8 cellular contexts compared by ENCODE assay signal in the genomic region with DNA sequence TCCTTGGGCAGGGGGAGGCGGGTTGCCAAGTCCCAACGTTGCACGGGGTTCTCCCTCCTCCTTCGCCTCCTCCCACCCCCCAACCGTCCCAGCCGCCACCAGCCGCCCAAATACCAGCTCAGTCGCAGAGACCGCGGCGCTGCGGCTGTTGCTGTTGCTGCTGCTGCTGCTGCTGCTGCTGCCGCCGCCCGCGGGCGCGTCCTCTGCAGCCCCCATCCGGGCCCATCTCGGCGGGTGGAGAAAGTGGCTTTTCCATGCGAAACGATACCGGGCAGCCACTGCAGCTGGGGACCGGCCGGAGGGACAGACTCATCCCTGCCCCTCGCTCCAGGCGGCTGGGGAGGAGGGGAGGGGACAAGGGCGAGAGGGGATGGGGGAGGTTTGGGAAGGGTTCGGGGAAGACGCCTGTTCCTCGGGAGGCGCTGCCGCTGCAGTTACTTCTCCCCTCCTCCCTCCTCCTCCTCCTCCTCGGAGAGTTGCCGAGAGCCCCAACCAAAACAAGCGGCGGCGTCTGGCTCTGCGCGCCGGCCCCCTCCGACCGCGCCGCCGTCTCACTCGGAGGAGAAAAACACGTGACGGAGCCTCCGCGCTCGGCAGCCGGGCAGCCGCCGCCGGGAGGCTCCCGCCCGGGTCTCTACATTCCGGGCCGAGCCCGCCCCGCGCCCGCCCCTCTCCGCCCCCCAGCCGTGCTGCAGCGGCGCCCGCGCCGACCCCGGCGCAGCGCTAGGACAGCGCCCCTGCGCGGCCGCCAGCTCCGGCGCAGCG. TPM values are rescaled to one million over a fixed set of nuclear protein-coding genes. Genes with fewer than 3 reads are reported as not detected.
DNase-seq lines count a peak whose midpoint lies in the region; ATAC-seq and TF ChIP-seq lines count a peak whose summit lies in the region.

A gene with protein sequence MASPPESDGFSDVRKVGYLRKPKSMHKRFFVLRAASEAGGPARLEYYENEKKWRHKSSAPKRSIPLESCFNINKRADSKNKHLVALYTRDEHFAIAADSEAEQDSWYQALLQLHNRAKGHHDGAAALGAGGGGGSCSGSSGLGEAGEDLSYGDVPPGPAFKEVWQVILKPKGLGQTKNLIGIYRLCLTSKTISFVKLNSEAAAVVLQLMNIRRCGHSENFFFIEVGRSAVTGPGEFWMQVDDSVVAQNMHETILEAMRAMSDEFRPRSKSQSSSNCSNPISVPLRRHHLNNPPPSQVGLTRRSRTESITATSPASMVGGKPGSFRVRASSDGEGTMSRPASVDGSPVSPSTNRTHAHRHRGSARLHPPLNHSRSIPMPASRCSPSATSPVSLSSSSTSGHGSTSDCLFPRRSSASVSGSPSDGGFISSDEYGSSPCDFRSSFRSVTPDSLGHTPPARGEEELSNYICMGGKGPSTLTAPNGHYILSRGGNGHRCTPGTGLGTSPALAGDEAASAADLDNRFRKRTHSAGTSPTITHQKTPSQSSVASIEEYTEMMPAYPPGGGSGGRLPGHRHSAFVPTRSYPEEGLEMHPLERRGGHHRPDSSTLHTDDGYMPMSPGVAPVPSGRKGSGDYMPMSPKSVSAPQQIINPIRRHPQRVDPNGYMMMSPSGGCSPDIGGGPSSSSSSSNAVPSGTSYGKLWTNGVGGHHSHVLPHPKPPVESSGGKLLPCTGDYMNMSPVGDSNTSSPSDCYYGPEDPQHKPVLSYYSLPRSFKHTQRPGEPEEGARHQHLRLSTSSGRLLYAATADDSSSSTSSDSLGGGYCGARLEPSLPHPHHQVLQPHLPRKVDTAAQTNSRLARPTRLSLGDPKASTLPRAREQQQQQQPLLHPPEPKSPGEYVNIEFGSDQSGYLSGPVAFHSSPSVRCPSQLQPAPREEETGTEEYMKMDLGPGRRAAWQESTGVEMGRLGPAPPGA (N-terminal part only) (minus strand): TSS at position 610 of the 765 bp plus-strand sequence. CDS start 1,082 bp downstream, outside the sequence.

- CTCF ChIA-PET in CD4-positive, alpha-beta memory T cell (lab: Charles Lee; ENCODE audit: partially characterized antibody), result interaction anchor here (0.8 to 6.3 kb wide), 13 partner anchors 9 to 909 kb away, joined by 3 to 59 read pairs (median 5); partner anchors contain the start of gene RHBDD1

- peak within 1 kb of the TSS; percentile 85 for H2AFZ ChIP-seq in OCI-LY3 (ENCODE audit: low read depth, low read length)

- intact Hi-C loops in CD4-positive, alpha-beta memory T cell (cut with micrococcal nuclease), result loop anchor here (1.0 to 2.0 kb wide), 3 partner anchors 8 to 37 kb away; partner anchors contain the start of gene RHBDD1
- intact Hi-C loops in activated T-helper 2 cell treated with anti-CD3 and anti-CD28 coated beads, Interferon-gamma antibody, Interleukin-2, Interleukin-4, amounts not matched to agents 10 μg/mL and 5 μg/mL and 100 μg/mL, durations not matched to agents 14 hours and 24 hours and 36 hours (cut with micrococcal nuclease), result loop anchor here (1.0 to 10.0 kb wide), 4 partner anchors 8 to 315 kb away; partner anchors contain the start of gene RHBDD1

- peak within 1 kb of the TSS; percentile 29 to 66 for H3K4me3 ChIP-seq in CD4-positive, alpha-beta memory T cell (ENCODE audit: low read length in 2 of 2)
- H3K4me3 ChIP-seq in OCI-LY3 (ENCODE audit: low read length) (peak within 1 kb of the TSS; percentile 96), fibroblast of pulmonary artery (replicated peaks; ENCODE audit: low read depth, low read length) (peak within 1 kb of the TSS; percentile 80)

- peak within 1 kb of the TSS; percentile 84 to 90 (median 88) for H3K4me3 Mint-ChIP-seq in CD4-positive, alpha-beta memory T cell
- peak within 1 kb of the TSS; percentile 81 for H3K4me3 Mint-ChIP-seq in activated T-helper 2 cell treated with anti-CD3 and anti-CD28 coated beads, Interferon-gamma antibody, Interleukin-2, Interleukin-4, amounts not matched to agents 10 μg/mL and 5 μg/mL and 100 μg/mL, durations not matched to agents 14 hours and 24 hours and 36 hours (ENCODE audit: low read depth)
- peak within 1 kb of the TSS; percentile 65 for H3K4me3 Mint-ChIP-seq in natural killer cell treated with Interleukin-12 subunit alpha and Interleukin-12 subunit beta and Interleukin-15 and Interleukin-18, amount 100 ng/mL, for 72 hours

- H3K27ac Mint-ChIP-seq in CD4-positive, alpha-beta memory T cell, result peak within 1 kb of the TSS in 4 of 7 donors; percentile 42 to 84 (median 62)
- no peak within 1 kb of the TSS for H3K27ac Mint-ChIP-seq in activated T-helper 2 cell treated with anti-CD3 and anti-CD28 coated beads, Interferon-gamma antibody, Interleukin-2, Interleukin-4, amounts not matched to agents 10 μg/mL and 5 μg/mL and 100 μg/mL, durations not matched to agents 14 hours and 24 hours and 36 hours
- H3K27ac Mint-ChIP-seq in natural killer cell treated with Interleukin-12 subunit alpha and Interleukin-12 subunit beta and Interleukin-15 and Interleukin-18, amount 100 ng/mL, for 72 hours, result no peak within 1 kb of the TSS

- H3K27me3 Mint-ChIP-seq in CD4-positive, alpha-beta memory T cell, result peaks cover 4 to 11% of the 10 kb centered on the region in 2 donors
- H3K27me3 Mint-ChIP-seq in activated T-helper 2 cell treated with anti-CD3 and anti-CD28 coated beads, Interferon-gamma antibody, Interleukin-2, Interleukin-4, amounts not matched to agents 10 μg/mL and 5 μg/mL and 100 μg/mL, durations not matched to agents 14 hours and 24 hours and 36 hours (ENCODE audit: low read depth), result peaks cover 9% of the 10 kb centered on the region
- peaks cover 32 to 41% of the 10 kb centered on the region in 2 donors for H3K27me3 Mint-ChIP-seq in natural killer cell treated with Interleukin-12 subunit alpha and Interleukin-12 subunit beta and Interleukin-15 and Interleukin-18, amount 100 ng/mL, for 72 hours

- no peaks in the 10 kb centered on the region for H4K20me1 ChIP-seq in OCI-LY3 (ENCODE audit: insufficient read depth, low read length)

- no peaks in the 10 kb centered on the region for H3K79me2 ChIP-seq in OCI-LY3 (ENCODE audit: low read length)

- H3K4me2 ChIP-seq in OCI-LY3 (ENCODE audit: low read length), result peak within 1 kb of the TSS; percentile 96

- no peaks in the 10 kb centered on the region for H3K27me3 ChIP-seq in CD4-positive, alpha-beta memory T cell (ENCODE audit: insufficient read depth, low read length)
- peaks cover 2% of the 10 kb centered on the region; the same call in 1 of the 2 replicates for H3K27me3 ChIP-seq in OCI-LY3 (ENCODE audit: low read depth, low read length)

- H3K4me1 Mint-ChIP-seq in CD4-positive, alpha-beta memory T cell, result peaks cover 18 to 35% (median 24%) of the 10 kb centered on the region in 4 donors
- H3K4me1 Mint-ChIP-seq in activated T-helper 2 cell treated with anti-CD3 and anti-CD28 coated beads, Interferon-gamma antibody, Interleukin-2, Interleukin-4, amounts not matched to agents 10 μg/mL and 5 μg/mL and 100 μg/mL, durations not matched to agents 14 hours and 24 hours and 36 hours (ENCODE audit: low read depth), result peaks cover 15% of the 10 kb centered on the region
- peaks cover 11 to 12% of the 10 kb centered on the region in 2 donors for H3K4me1 Mint-ChIP-seq in natural killer cell treated with Interleukin-12 subunit alpha and Interleukin-12 subunit beta and Interleukin-15 and Interleukin-18, amount 100 ng/mL, for 72 hours (ENCODE audit: low read depth in 2 of 2)

- no peaks in the 10 kb centered on the region for H3K9me3 Mint-ChIP-seq in CD4-positive, alpha-beta memory T cell
- no peaks in the 10 kb centered on the region for H3K9me3 Mint-ChIP-seq in activated T-helper 2 cell treated with anti-CD3 and anti-CD28 coated beads, Interferon-gamma antibody, Interleukin-2, Interleukin-4, amounts not matched to agents 10 μg/mL and 5 μg/mL and 100 μg/mL, durations not matched to agents 14 hours and 24 hours and 36 hours
- H3K9me3 Mint-ChIP-seq in natural killer cell treated with Interleukin-12 subunit alpha and Interleukin-12 subunit beta and Interleukin-15 and Interleukin-18, amount 100 ng/mL, for 72 hours, result no peaks in the 10 kb centered on the region

- no peaks in the 10 kb centered on the region for H3K36me3 ChIP-seq in CD4-positive, alpha-beta memory T cell (ENCODE audit: insufficient read depth, low read length)
- no peaks in the 10 kb centered on the region for H3K36me3 ChIP-seq in OCI-LY3 (replicated peaks; ENCODE audit: low read depth, low read length)

- no peaks in the 10 kb centered on the region for H3K9me3 ChIP-seq in CD4-positive, alpha-beta memory T cell (ENCODE audit: control insufficient read depth in 1 of 2, low read length in 2 of 2)
- no peaks in the 10 kb centered on the region for H3K9me3 ChIP-seq in OCI-LY3 (ENCODE audit: insufficient read depth, low read length)

- TF ChIP-seq CTCF in OCI-LY3 (IDR thresholded peaks at IDR 0.05; ENCODE audit: low read depth, low read length) (no peak), fibroblast of pulmonary artery (IDR thresholded peaks at IDR 0.05; ENCODE audit: low read length, missing control alignments) (no peak)

- H3K36me3 Mint-ChIP-seq in CD4-positive, alpha-beta memory T cell, result no peaks in the 10 kb centered on the region
- no peaks in the 10 kb centered on the region for H3K36me3 Mint-ChIP-seq in activated T-helper 2 cell treated with anti-CD3 and anti-CD28 coated beads, Interferon-gamma antibody, Interleukin-2, Interleukin-4, amounts not matched to agents 10 μg/mL and 5 μg/mL and 100 μg/mL, durations not matched to agents 14 hours and 24 hours and 36 hours (ENCODE audit: low read depth)
- H3K36me3 Mint-ChIP-seq in natural killer cell treated with Interleukin-12 subunit alpha and Interleukin-12 subunit beta and Interleukin-15 and Interleukin-18, amount 100 ng/mL, for 72 hours, result no peaks in the 10 kb centered on the region

- POLR2A ChIA-PET in CD4-positive, alpha-beta memory T cell (lab: Charles Lee; ENCODE audit: partially characterized antibody), result interaction anchor here (0.6 to 2.5 kb wide), 5 partner anchors 9 to 664 kb away, joined by 3 to 22 read pairs (median 12); partner anchors contain the start of gene RHBDD1

- DNase-seq in CD4-positive, alpha-beta memory T cell, result peak; percentile 46 to 66 (median 50)
- peak; percentile 47 for DNase-seq in activated T-helper 2 cell treated with anti-CD3 and anti-CD28 coated beads, Interferon-gamma antibody, Interleukin-2, Interleukin-4, amounts not matched to agents 10 μg/mL and 5 μg/mL and 100 μg/mL, durations not matched to agents 14 hours and 24 hours and 36 hours (ENCODE audit: low spot score)
- DNase-seq in fibroblast of pulmonary artery (ENCODE audit: low read depth) (peak; percentile 86), substantia nigra (lab: John Stamatoyannopoulos, UW) (peak in 35 of 49 donors; percentile 24 to 83 (median 55))
- peak; percentile 65 for DNase-seq in natural killer cell treated with Interleukin-12 subunit alpha and Interleukin-12 subunit beta and Interleukin-15 and Interleukin-18, amount 100 ng/mL, for 72 hours (ENCODE audit: low spot score)

- H3K27ac ChIP-seq in CD4-positive, alpha-beta memory T cell (ENCODE audit: low read depth, low read length), result peak within 1 kb of the TSS; percentile 1
- peak within 1 kb of the TSS; percentile 15 for H3K27ac ChIP-seq in OCI-LY3 (ENCODE audit: low read length)
- peak within 1 kb of the TSS; percentile 77 for H3K27ac ChIP-seq in substantia nigra (ENCODE audit: low read depth, low read length, poor library complexity, severe bottlenecking)

- H3K9ac ChIP-seq in OCI-LY3 (ENCODE audit: low read length), result peak within 1 kb of the TSS; percentile 80

- H3K4me1 ChIP-seq in CD4-positive, alpha-beta memory T cell (ENCODE audit: insufficient read depth, low read length), result peaks cover 22% of the 10 kb centered on the region
- peaks cover 8% of the 10 kb centered on the region; the same call in 1 of the 2 replicates for H3K4me1 ChIP-seq in OCI-LY3 (ENCODE audit: low read length)

- ATAC-seq in GM19397 (IDR thresholded peaks at IDR 0.05; ENCODE audit: unreplicated experiment), result peak; percentile 39
- ATAC-seq in HG03520 (IDR thresholded peaks at IDR 0.05; ENCODE audit: unreplicated experiment), result peak; percentile 33
- peak; percentile 56 for ATAC-seq in natural killer cell treated with Interleukin-12 subunit alpha and Interleukin-12 subunit beta and Interleukin-15 and Interleukin-18, amount 100 ng/mL, for 72 hours

RNA-seq across cellular contexts. Expression of the gene that starts here (rescaled TPM):
- 1 to 10 TPM; 2.2 to 2.4 TPM for total RNA-seq in CD4-positive, alpha-beta memory T cell
- under 1 TPM; 0.02 to 0.03 TPM for polyA plus RNA-seq in CD4-positive, alpha-beta memory T cell
- total RNA-seq in activated T-helper 2 cell treated with anti-CD3 and anti-CD28 coated beads, Interferon-gamma antibody, Interleukin-2, Interleukin-4, amounts not matched to agents 10 μg/mL and 5 μg/mL and 100 μg/mL, durations not matched to agents 14 hours and 24 hours and 36 hours, result 1.9 and 3.1 TPM in 2 replicates
- under 1 TPM; 0.21 to 0.39 TPM for total RNA-seq in natural killer cell treated with Interleukin-12 subunit alpha and Interleukin-12 subunit beta and Interleukin-15 and Interleukin-18, amount 100 ng/mL, for 72 hours

Comparison
In these comparisons a context has a peak if more than half of its experiments do, and no peak if none do; other contexts are left out.
1. Peak in every context shown above with its lines: DNase-seq, ATAC-seq, H3K4me3 ChIP-seq and H3K27ac ChIP-seq.
2. Peak in DNase-seq and ATAC-seq in natural killer cell treated with Interleukin-12 subunit alpha and Interleukin-12 subunit beta and Interleukin-15 and Interleukin-18, amount 100 ng/mL, for 72 hours; RNA of the gene not detected or under 1 TPM.
3. H3K27ac ChIP-seq: peak in every context shown above with its lines; median percentile 77 in substantia nigra; 15 in OCI-LY3; 1 in CD4-positive, alpha-beta memory T cell.
4. H3K27ac Mint-ChIP-seq: peak in CD4-positive, alpha-beta memory T cell (4 of 7); none in activated T-helper 2 cell treated with anti-CD3 and anti-CD28 coated beads, Interferon-gamma antibody, Interleukin-2, Interleukin-4, amounts not matched to agents 10 μg/mL and 5 μg/mL and 100 μg/mL, durations not matched to agents 14 hours and 24 hours and 36 hours (single experiment) and natural killer cell treated with Interleukin-12 subunit alpha and Interleukin-12 subunit beta and Interleukin-15 and Interleukin-18, amount 100 ng/mL, for 72 hours (0 of 2).